ENCODE assay signal across 8 cellular contexts in the genomic region with DNA sequence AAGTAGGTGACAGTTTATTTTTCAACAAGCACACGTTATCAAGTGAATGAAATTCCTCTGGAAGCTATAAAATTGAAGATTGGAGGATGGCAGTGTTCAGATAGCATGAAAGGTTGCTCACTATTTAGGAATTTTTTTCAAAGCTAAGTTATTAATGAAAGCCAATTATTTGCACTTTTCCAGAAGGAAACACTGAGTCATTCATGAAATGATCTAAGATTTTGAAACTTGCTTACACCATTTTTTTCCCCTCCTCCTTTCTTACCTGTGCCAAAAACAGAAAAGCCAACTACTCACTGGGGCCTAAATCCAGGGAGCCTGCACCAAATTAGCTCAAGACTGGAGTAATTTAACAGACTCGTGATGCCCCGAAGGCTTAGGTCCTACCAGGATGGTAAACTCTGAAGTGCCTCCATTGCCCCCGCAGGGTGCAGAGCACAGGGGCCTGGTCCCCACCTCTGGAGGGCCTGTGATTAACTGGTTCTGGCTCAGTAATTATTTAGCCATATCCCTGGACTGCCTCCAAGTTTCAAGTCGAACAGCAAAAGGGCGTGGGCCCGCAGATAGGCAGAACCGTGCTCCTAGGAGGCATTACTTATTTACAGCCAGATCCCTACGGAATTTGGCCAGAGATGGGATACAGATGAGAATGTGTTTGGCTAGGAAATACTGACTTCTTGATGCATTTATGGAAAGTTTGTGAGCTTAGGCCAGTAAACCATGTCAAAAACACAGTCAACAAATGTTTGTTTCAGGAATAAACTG. TPM values are rescaled to one million over a fixed set of nuclear protein-coding genes. Genes with fewer than 3 reads are reported as not detected.
DNase-seq lines count a peak whose midpoint lies in the region; ATAC-seq and TF ChIP-seq lines count a peak whose summit lies in the region.

No MANE protein-coding gene starts in this region.

- peaks cover 0 to 54% (median 36%) of the 10 kb centered on the region in 9 donors for H3K4me1 ChIP-seq in heart right ventricle

- DNase-seq in NCI-H2107 treated with DMSO at 0.1 percent for 48 hours (lab: John Stamatoyannopoulos, UW; ENCODE audit: unreplicated experiment) (peak; percentile 61), NCI-H2107 (lab: John Stamatoyannopoulos, UW) (no peak), NAMALWA (ENCODE audit: low spot score) (peak; percentile 35), heart right ventricle (peak; percentile 40 to 45), sciatic nerve (ENCODE audit: low spot score) (peak; percentile 70), NCI-H510A treated with DMSO at 0.1 percent for 48 hours (lab: John Stamatoyannopoulos, UW) (no peak)
- no peak for DNase-seq in activated T-helper 2 cell treated with anti-CD3 and anti-CD28 coated beads, Interferon-gamma antibody, Interleukin-2, Interleukin-4, amounts not matched to agents 10 μg/mL and 5 μg/mL and 100 μg/mL, durations not matched to agents 14 hours and 24 hours and 36 hours (ENCODE audit: low spot score)

- H3K27me3 Mint-ChIP-seq in activated T-helper 2 cell treated with anti-CD3 and anti-CD28 coated beads, Interferon-gamma antibody, Interleukin-2, Interleukin-4, amounts not matched to agents 10 μg/mL and 5 μg/mL and 100 μg/mL, durations not matched to agents 14 hours and 24 hours and 36 hours (ENCODE audit: low read depth): no peaks in the 10 kb centered on the region

- H3K27ac ChIP-seq in heart right ventricle: peak overlapping the region; percentile 14 to 97 (median 85)

- peaks cover 37% of the 10 kb centered on the region for H3K4me1 Mint-ChIP-seq in activated T-helper 2 cell treated with anti-CD3 and anti-CD28 coated beads, Interferon-gamma antibody, Interleukin-2, Interleukin-4, amounts not matched to agents 10 μg/mL and 5 μg/mL and 100 μg/mL, durations not matched to agents 14 hours and 24 hours and 36 hours (ENCODE audit: low read depth)

- no peaks in the 10 kb centered on the region for H3K9me3 ChIP-seq in heart right ventricle

- TF ChIP-seq CTCF in heart right ventricle (IDR thresholded peaks at IDR 0.05): no peak

- H3K4me3 Mint-ChIP-seq in activated T-helper 2 cell treated with anti-CD3 and anti-CD28 coated beads, Interferon-gamma antibody, Interleukin-2, Interleukin-4, amounts not matched to agents 10 μg/mL and 5 μg/mL and 100 μg/mL, durations not matched to agents 14 hours and 24 hours and 36 hours (ENCODE audit: low read depth): no peak overlapping the region

- intact Hi-C loops in activated T-helper 2 cell treated with anti-CD3 and anti-CD28 coated beads, Interferon-gamma antibody, Interleukin-2, Interleukin-4, amounts not matched to agents 10 μg/mL and 5 μg/mL and 100 μg/mL, durations not matched to agents 14 hours and 24 hours and 36 hours (cut with micrococcal nuclease): loop anchor here (2.0 to 5.0 kb wide), 3 partner anchors 21 to 36 kb away; no protein-coding TSS in a partner anchor
- intact Hi-C loops in heart right ventricle (cut with DNase I) (loop anchor here in 3 of 10 donors (2.0 to 5.0 kb wide), 4 partner anchors 36 to 246 kb away; no protein-coding TSS in a partner anchor), sciatic nerve (cut with DNase I) (no loop called here)

- no peaks in the 10 kb centered on the region for H3K9me3 Mint-ChIP-seq in activated T-helper 2 cell treated with anti-CD3 and anti-CD28 coated beads, Interferon-gamma antibody, Interleukin-2, Interleukin-4, amounts not matched to agents 10 μg/mL and 5 μg/mL and 100 μg/mL, durations not matched to agents 14 hours and 24 hours and 36 hours

- H3K36me3 Mint-ChIP-seq in activated T-helper 2 cell treated with anti-CD3 and anti-CD28 coated beads, Interferon-gamma antibody, Interleukin-2, Interleukin-4, amounts not matched to agents 10 μg/mL and 5 μg/mL and 100 μg/mL, durations not matched to agents 14 hours and 24 hours and 36 hours (ENCODE audit: low read depth): no peaks in the 10 kb centered on the region

- no peaks in the 10 kb centered on the region for H3K27me3 ChIP-seq in heart right ventricle

- peak overlapping the region; percentile 95 for H3K27ac Mint-ChIP-seq in activated T-helper 2 cell treated with anti-CD3 and anti-CD28 coated beads, Interferon-gamma antibody, Interleukin-2, Interleukin-4, amounts not matched to agents 10 μg/mL and 5 μg/mL and 100 μg/mL, durations not matched to agents 14 hours and 24 hours and 36 hours

- peak; percentile 54 to 77 (median 68) for ATAC-seq in heart right ventricle
- ATAC-seq in sciatic nerve: peak; percentile 86
- no peak for ATAC-seq in GM18858 (IDR thresholded peaks at IDR 0.05; ENCODE audit: unreplicated experiment)

- WGBS in heart right ventricle, 2 donors: 16 to 22% methylated on average over 9 of the region's 9 CpGs

- no peak overlapping the region for H3K4me3 ChIP-seq in heart right ventricle

- H3K36me3 ChIP-seq in heart right ventricle: no peaks in the 10 kb centered on the region

RNA-seq across cellular contexts. Expression of gene ZNF217, which starts 28.0 kb away (rescaled TPM):
- 55.4 and 60.6 TPM in 2 replicates for total RNA-seq in activated T-helper 2 cell treated with anti-CD3 and anti-CD28 coated beads, Interferon-gamma antibody, Interleukin-2, Interleukin-4, amounts not matched to agents 10 μg/mL and 5 μg/mL and 100 μg/mL, durations not matched to agents 14 hours and 24 hours and 36 hours
- 10 to 100 TPM in 3 of 10 donors, 1 to 10 TPM in 7; 7.2 to 18.4 (median 8.5) TPM for total RNA-seq in heart right ventricle
- 1 to 10 TPM; 3.3 to 5.3 TPM for polyA plus RNA-seq in heart right ventricle
- 34.9 TPM for total RNA-seq in sciatic nerve

Comparison
In these comparisons a context has a peak if more than half of its experiments do, and no peak if none do; other contexts are left out.
1. DNase-seq: peak in NCI-H2107 treated with DMSO at 0.1 percent for 48 hours (single experiment), NAMALWA (single experiment), heart right ventricle (2 of 2) and sciatic nerve (single experiment); none in NCI-H2107 (single experiment), activated T-helper 2 cell treated with anti-CD3 and anti-CD28 coated beads, Interferon-gamma antibody, Interleukin-2, Interleukin-4, amounts not matched to agents 10 μg/mL and 5 μg/mL and 100 μg/mL, durations not matched to agents 14 hours and 24 hours and 36 hours (single experiment) and NCI-H510A treated with DMSO at 0.1 percent for 48 hours (single experiment).